ENCODE assay signal across 14 cellular contexts in the genomic region with DNA sequence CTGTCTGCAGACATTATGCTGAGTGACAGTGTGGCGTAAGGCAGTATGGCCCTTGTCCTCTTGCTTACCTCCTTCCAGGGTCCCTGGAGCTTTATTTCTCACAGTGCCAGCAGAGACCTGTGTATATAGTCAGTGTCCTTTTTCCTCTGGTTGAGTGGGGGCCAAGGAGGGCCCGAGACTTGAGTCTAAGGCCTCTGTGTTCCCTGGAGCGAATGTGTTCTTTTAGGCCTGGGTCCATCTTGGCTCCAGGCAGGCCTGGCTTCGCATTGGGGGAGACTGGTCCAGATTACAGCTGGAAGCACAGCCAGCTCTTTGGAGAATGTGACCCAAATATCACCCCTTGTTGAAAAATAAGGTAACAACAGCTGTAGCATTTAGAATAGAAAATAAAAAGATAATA. TPM values are rescaled to one million over a fixed set of nuclear protein-coding genes. Genes with fewer than 3 reads are reported as not detected.
DNase-seq lines count a peak whose midpoint lies in the region; ATAC-seq and TF ChIP-seq lines count a peak whose summit lies in the region.
"Had no signal": no experiment of that assay in that cellular context is flagged by ENCODE, and none has a peak within 500 bp of the region (broad histone marks: within the 10 kb centered on the region; RNA-seq: fewer than 3 reads in every experiment).

No MANE protein-coding gene starts in this region.

- ATAC-seq in Right ventricle myocardium inferior (peak; percentile 58), HG02973 (IDR thresholded peaks at IDR 0.05; ENCODE audit: unreplicated experiment) (no peak)
- ATAC-seq: A549 had no signal

- no peaks in the 10 kb centered on the region for H3K36me3 ChIP-seq in ovary
- no peaks in the 10 kb centered on the region for H3K36me3 ChIP-seq in uterus
- H3K36me3 ChIP-seq: Peyer's patch had no signal

- H3K27ac ChIP-seq in ovary (peak overlapping the region; percentile 57), uterus (peak overlapping the region; percentile 74 to 79)
- H3K27ac ChIP-seq: A549 had no signal

- TF ChIP-seq CTCF in ovary (IDR thresholded peaks at IDR 0.05) (no peak), uterus (IDR thresholded peaks at IDR 0.05) (no peak)

- TF ChIP-seq POLR2A in ovary (IDR thresholded peaks at IDR 0.05) (no peak), uterus (IDR thresholded peaks at IDR 0.05) (no peak)

- DNase-seq in Right ventricle myocardium inferior (ENCODE audit: missing footprints), result no peak
- no peak for DNase-seq in cardiac septum (ENCODE audit: low spot score)
- peak in 4 of 5 donors; percentile 45 to 84 (median 64) for DNase-seq in ovary
- peak in 1 of 2 donors; percentile 70 for DNase-seq in uterus
- DNase-seq in AML-193 (lab: John Stamatoyannopoulos, UW), result no peak
- DNase-seq: activated CD4-positive, alpha-beta T cell treated with anti-CD3 and anti-CD28 coated beads, Interleukin-2, amount 10 ng/mL, durations not matched to agents 24 days and 14 days; activated effector memory CD4-positive, alpha-beta T cell treated with anti-CD3 and anti-CD28 coated beads, Interleukin-2, amount 50 U/mL, for 16 hours; Calu3; NCI-H1417 treated with DMSO at 0.1 percent for 48 hours; NCI-H526; Peyer's patch; trophoblast cell had no signal

- 33 to 41% (median 33%) methylated on average over 4 of the region's 4 CpGs for WGBS in ovary, 3 donors

- no peak for TF ChIP-seq EP300 in ovary (IDR thresholded peaks at IDR 0.05)

- H3K4me1 ChIP-seq in ovary (ENCODE audit: insufficient read depth) (peaks cover 23% of the 10 kb centered on the region), uterus (peaks cover 0 to 12% of the 10 kb centered on the region in 2 donors)

- H3K27me3 ChIP-seq in ovary (no peaks in the 10 kb centered on the region), uterus (no peaks in the 10 kb centered on the region)
- H3K27me3 ChIP-seq: Peyer's patch had no signal

- H3K9me3 ChIP-seq in ovary (no peaks in the 10 kb centered on the region), uterus (no peaks in the 10 kb centered on the region)
- H3K9me3 ChIP-seq: A549, Peyer's patch had no signal

- intact Hi-C loops in Right ventricle myocardium inferior (cut with DNase I), result no loop called here
- intact Hi-C loops in cardiac septum (cut with DNase I), result no loop called here
- intact Hi-C loops in ovary (cut with DNase I), result no loop called here
- intact Hi-C loops in uterus (cut with DNase I; ENCODE audit: low total_unique reads), result no loop called here

- H3K4me3 ChIP-seq in ovary, result no peak overlapping the region
- no peak overlapping the region for H3K4me3 ChIP-seq in uterus
- H3K4me3 ChIP-seq: A549, Peyer's patch had no signal

RNA-seq across cellular contexts. Expression of a gene that starts 4.9 kb away (rescaled TPM):
- total RNA-seq in Right ventricle myocardium inferior (62.1 TPM), cardiac septum (27.9 TPM), ovary (10 to 100 TPM; 25.6 to 59.1 (median 48.5) TPM), uterus (100 to 1,000 TPM in 2 of 4 donors, 10 to 100 TPM in 2; 25.6 to 197 (median 99.5) TPM)
- 10 to 100 TPM; 35.7 to 99.5 TPM for polyA plus RNA-seq in ovary

RNA-seq across cellular contexts. Expression of a gene that starts 6.4 kb away (rescaled TPM):
- total RNA-seq in Right ventricle myocardium inferior (87.8 TPM), cardiac septum (82.4 TPM), ovary (100 to 1,000 TPM in 1 of 7 donors, 10 to 100 TPM in 6; 61.1 to 108 (median 93.3) TPM), uterus (100 to 1,000 TPM in 2 of 4 donors, 10 to 100 TPM in 2; 53.0 to 362 (median 175) TPM)
- polyA plus RNA-seq in ovary, result 100 to 1,000 TPM; 123 to 148 TPM

RNA-seq across cellular contexts. Expression of a gene that starts 11.8 kb away (rescaled TPM):
- total RNA-seq in Right ventricle myocardium inferior (26.1 TPM), cardiac septum (8.2 TPM), ovary (10 to 100 TPM in 5 of 7 donors, 1 to 10 TPM in 2; 5.9 to 58.4 (median 14.0) TPM), uterus (10 to 100 TPM in 1 of 4 donors, 1 to 10 TPM in 2, not detected in 1; 1.3 to 12.3 (median 5.2) TPM)
- polyA plus RNA-seq in ovary, result 10 to 100 TPM; 25.5 to 54.3 TPM

RNA-seq across cellular contexts. Expression of a gene that starts 13.3 kb away (rescaled TPM):
- total RNA-seq in Right ventricle myocardium inferior, result 10.8 TPM
- total RNA-seq in cardiac septum, result 11.4 TPM
- total RNA-seq in ovary, result 10 to 100 TPM; 12.5 to 27.1 (median 18.6) TPM
- 10 to 100 TPM in 1 of 2 donors, 1 to 10 TPM in 1; 7.0 to 17.8 TPM for polyA plus RNA-seq in ovary
- 10 to 100 TPM in 1 of 4 donors, 1 to 10 TPM in 2, not detected in 1; 2.6 to 24.1 (median 7.8) TPM for total RNA-seq in uterus

RNA-seq across cellular contexts. Expression of a gene that starts 22.7 kb away (rescaled TPM):
- total RNA-seq in Right ventricle myocardium inferior (26.4 TPM), cardiac septum (26.3 TPM), ovary (10 to 100 TPM; 14.6 to 45.4 (median 35.5) TPM), uterus (10 to 100 TPM; 19.0 to 44.8 (median 28.2) TPM)
- 10 to 100 TPM; 22.1 to 31.5 TPM for polyA plus RNA-seq in ovary

Comparison
In these comparisons a context has a peak if more than half of its experiments do, and no peak if none do; other contexts are left out.
1. DNase-seq: peak in ovary (4 of 5); none in Right ventricle myocardium inferior (single experiment), cardiac septum (single experiment) and AML-193 (0 of 2).